8 cellular contexts compared by ENCODE assay signal in the genomic region with DNA sequence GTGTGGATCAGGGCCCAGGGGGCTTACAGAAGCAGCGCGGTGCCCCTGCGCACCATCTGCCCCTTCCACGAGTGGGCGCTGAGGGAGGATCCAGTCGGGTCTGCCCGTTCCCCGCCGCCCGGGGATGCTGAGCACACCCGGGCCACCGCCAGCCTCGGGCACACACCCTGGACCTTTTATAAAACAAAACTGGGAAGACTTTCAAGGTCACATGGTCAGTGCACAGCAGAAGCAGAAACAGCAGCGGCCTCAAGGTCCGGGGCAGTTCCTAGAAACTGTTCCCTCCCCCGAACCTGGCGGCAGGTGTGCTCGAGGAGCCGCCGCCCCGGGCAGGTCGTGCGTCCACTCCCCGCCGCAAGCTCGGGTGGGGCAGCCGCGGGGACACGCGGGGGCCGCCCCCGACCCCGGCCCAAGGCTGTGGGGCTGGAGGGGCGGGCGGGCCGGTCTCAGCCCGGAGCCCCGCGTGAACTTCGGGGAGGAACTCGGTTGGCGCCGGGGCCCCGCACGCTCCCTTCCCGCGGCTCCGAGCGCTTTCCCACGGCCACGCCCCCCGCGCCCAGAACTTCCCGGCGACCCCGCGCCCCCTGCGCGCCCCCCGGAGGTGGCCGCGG. TPM values are rescaled to one million over a fixed set of nuclear protein-coding genes. Genes with fewer than 3 reads are reported as not detected.
DNase-seq lines count a peak whose midpoint lies in the region; ATAC-seq and TF ChIP-seq lines count a peak whose summit lies in the region.

No MANE protein-coding gene starts in this region.

- H3K4me1 Mint-ChIP-seq in effector memory CD8-positive, alpha-beta T cell (ENCODE audit: low read depth in 2 of 2): peaks cover 3 to 4% of the 10 kb centered on the region in 2 donors

- peak overlapping the region; percentile 60 to 86 for H3K27ac Mint-ChIP-seq in effector memory CD8-positive, alpha-beta T cell

- H3K36me3 ChIP-seq in SJCRH30 (no peaks in the 10 kb centered on the region), lower lobe of right lung (peaks cover 8% of the 10 kb centered on the region), thyroid gland (peaks cover under 1 to 1% of the 10 kb centered on the region in 2 donors)

- H3K27me3 Mint-ChIP-seq in effector memory CD8-positive, alpha-beta T cell: peaks cover 30 to 59% of the 10 kb centered on the region in 2 donors

- no peaks in the 10 kb centered on the region for H3K9me3 Mint-ChIP-seq in effector memory CD8-positive, alpha-beta T cell

- H3K27me3 ChIP-seq in SJCRH30 (peaks cover 9% of the 10 kb centered on the region), lower lobe of right lung (ENCODE audit: low read depth) (no peaks in the 10 kb centered on the region), thyroid gland (no peaks in the 10 kb centered on the region)

- H3K9me3 ChIP-seq in SJCRH30 (replicated peaks) (no peaks in the 10 kb centered on the region), lower lobe of right lung (no peaks in the 10 kb centered on the region), thyroid gland (no peaks in the 10 kb centered on the region)

- WGBS in thyroid gland, 2 donors: 5 to 13% methylated on average over 12 to 13 of the region's 62 CpGs

- H3K4me3 Mint-ChIP-seq in effector memory CD8-positive, alpha-beta T cell: peak overlapping the region; percentile 90 to 92

- H3K4me3 ChIP-seq in SJCRH30: peak overlapping the region; percentile 27
- peak overlapping the region; percentile 67 for H3K4me3 ChIP-seq in lower lobe of right lung
- peak overlapping the region in 1 of 3 donors; percentile 73 for H3K4me3 ChIP-seq in thyroid gland (replicated peaks in 1 of 3)

- ATAC-seq in effector memory CD8-positive, alpha-beta T cell (replicated peaks): peak; percentile 46
- peak; percentile 71 to 73 for ATAC-seq in lower lobe of right lung
- no peak for ATAC-seq in HG03097 (IDR thresholded peaks at IDR 0.05; ENCODE audit: low FRiP score, unreplicated experiment)
- no peak for ATAC-seq in GM18858 (IDR thresholded peaks at IDR 0.05; ENCODE audit: unreplicated experiment)

- TF ChIP-seq CTCF in lower lobe of right lung (IDR thresholded peaks at IDR 0.05) (peak; percentile 23), thyroid gland (IDR thresholded peaks at IDR 0.05) (no peak)

- intact Hi-C loops in lower lobe of right lung (cut with DNase I): no loop called here
- intact Hi-C loops in thyroid gland (cut with DNase I): no loop called here

- H3K27ac ChIP-seq in SJCRH30 (no peak overlapping the region), lower lobe of right lung (peak overlapping the region; percentile 88), thyroid gland (peak overlapping the region; percentile 54 to 90 (median 65))

- H3K4me1 ChIP-seq in SJCRH30: no peaks in the 10 kb centered on the region
- H3K4me1 ChIP-seq in lower lobe of right lung: peaks cover 39% of the 10 kb centered on the region
- H3K4me1 ChIP-seq in thyroid gland: peaks cover 6 to 18% of the 10 kb centered on the region in 2 donors

- peak; percentile 57 for DNase-seq in activated CD8-positive, alpha-beta memory T cell treated with anti-CD3 and anti-CD28 coated beads, Interleukin-2, amount 50 U/mL, for 48 hours
- DNase-seq in activated CD8-positive, alpha-beta memory T cell treated with anti-CD3 and anti-CD28 coated beads for 24 hours: no peak
- no peak for DNase-seq in SJCRH30
- no peak for DNase-seq in effector memory CD8-positive, alpha-beta T cell
- DNase-seq in lower lobe of right lung: peak; percentile 77
- DNase-seq in thyroid gland: peak; percentile 74 to 76

- no peaks in the 10 kb centered on the region for H3K36me3 Mint-ChIP-seq in effector memory CD8-positive, alpha-beta T cell (ENCODE audit: insufficient read depth)

- TF ChIP-seq POLR2A in thyroid gland (IDR thresholded peaks at IDR 0.05): peak in 1 of 2 donors; percentile 66

RNA-seq across cellular contexts. Expression of a gene that starts 0.6 kb away (rescaled TPM):
- 6.6 and 7.6 TPM in 2 replicates for total RNA-seq in SJCRH30 (2014; rRNA removed; shearing (Covaris generic))
- total RNA-seq in lower lobe of right lung: 22.8 TPM
- 10 to 100 TPM; 22.3 to 29.8 (median 25.7) TPM for total RNA-seq in thyroid gland

RNA-seq across cellular contexts. Expression of a gene that starts 21.5 kb away (rescaled TPM):
- 68.0 and 68.6 TPM in 2 replicates for total RNA-seq in SJCRH30 (2014; rRNA removed; shearing (Covaris generic))
- 21.9 TPM for total RNA-seq in lower lobe of right lung
- total RNA-seq in thyroid gland: 10 to 100 TPM; 26.5 to 47.5 (median 33.1) TPM

RNA-seq across cellular contexts. Expression of a gene that starts 42.3 kb away (rescaled TPM):
- total RNA-seq in SJCRH30 (2014; rRNA removed; shearing (Covaris generic)): not detected in 2 replicates
- total RNA-seq in lower lobe of right lung (not detected), thyroid gland (not detected)

Comparison
In these comparisons a context has a peak if more than half of its experiments do, and no peak if none do; other contexts are left out.
1. DNase-seq: peak in activated CD8-positive, alpha-beta memory T cell treated with anti-CD3 and anti-CD28 coated beads, Interleukin-2, amount 50 U/mL, for 48 hours (single experiment), lower lobe of right lung (single experiment) and thyroid gland (2 of 2); none in activated CD8-positive, alpha-beta memory T cell treated with anti-CD3 and anti-CD28 coated beads for 24 hours (single experiment), SJCRH30 (0 of 2) and effector memory CD8-positive, alpha-beta T cell (0 of 3).
2. ATAC-seq: peak in effector memory CD8-positive, alpha-beta T cell (single experiment) and lower lobe of right lung (2 of 2); none in HG03097 (single experiment) and GM18858 (single experiment).